ENCODE assay signal across 1 cellular context in the genomic region with DNA sequence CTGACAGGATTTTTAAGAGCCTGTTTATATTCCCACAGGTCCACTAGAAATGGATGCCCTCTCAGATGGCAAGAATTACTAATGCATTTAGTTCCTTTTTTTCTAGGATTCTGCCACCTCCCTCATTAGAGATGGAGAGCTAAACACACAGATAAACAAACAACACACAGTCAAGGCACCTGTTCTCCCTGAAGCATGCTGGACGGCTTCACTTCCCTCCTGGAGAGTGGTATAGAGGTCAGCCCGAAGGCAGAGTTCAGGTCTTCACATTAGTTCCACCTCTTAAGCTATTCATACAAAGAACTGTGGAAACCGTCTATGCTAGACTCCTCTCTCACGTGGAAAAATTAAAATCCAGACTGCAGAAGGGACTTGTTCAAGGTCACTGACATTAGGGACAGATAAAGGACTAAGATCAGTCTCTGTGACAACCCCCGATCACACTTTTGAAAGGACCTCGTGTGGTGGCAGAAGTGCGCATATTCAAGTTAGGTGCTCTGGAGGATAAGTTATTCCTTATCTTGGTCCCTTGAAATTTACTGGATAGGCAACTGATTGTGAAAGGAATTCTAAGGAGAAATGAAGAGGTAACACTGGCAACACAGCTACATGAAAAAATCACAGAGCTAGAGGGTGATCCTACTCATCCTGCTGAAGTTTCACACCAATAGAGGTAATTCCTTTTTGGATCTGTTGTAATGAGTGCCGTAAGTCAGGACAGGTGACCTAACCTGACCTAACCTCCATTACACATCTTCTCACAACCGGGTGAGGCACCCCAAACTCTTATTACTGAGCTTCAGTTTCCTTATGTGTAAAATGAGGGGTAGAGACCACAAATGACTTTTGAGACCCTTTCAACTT.
TF ChIP-seq lines count a peak whose summit lies in the region.

No MANE protein-coding gene starts in this region.

TF ChIP-seq in GM23338, 12 proteins besides CTCF, POLR2A, EP300 and RAD21 (continued from another document):
- TF ChIP-seq ZNF462 (CRISPR knock-in tag; IDR thresholded peaks at IDR 0.05), result no peak
- no peak for TF ChIP-seq NANOG (IDR thresholded peaks at IDR 0.05; ENCODE audit: borderline replicate concordance)
- TF ChIP-seq STAT1 (IDR thresholded peaks at IDR 0.05; ENCODE audit: unreplicated experiment), result no peak
- no peak for TF ChIP-seq ETS1 (IDR thresholded peaks at IDR 0.05)
- TF ChIP-seq JUNB (IDR thresholded peaks at IDR 0.05; ENCODE audit: unreplicated experiment), result no peak
- TF ChIP-seq CREB1 (CRISPR knock-in tag; IDR thresholded peaks at IDR 0.05; ENCODE audit: low read depth), result no peak
- no peak for TF ChIP-seq ZNF114 (CRISPR knock-in tag; IDR thresholded peaks at IDR 0.05)
- no peak for TF ChIP-seq EZH2phosphoT487 (IDR thresholded peaks at IDR 0.05; ENCODE audit: unreplicated experiment)
- no peak for TF ChIP-seq EZH2 (IDR thresholded peaks at IDR 0.05; ENCODE audit: low read depth, unreplicated experiment)
TF ChIP-seq in GM23338: peak in this region for 0.
